In the genomic region with DNA sequence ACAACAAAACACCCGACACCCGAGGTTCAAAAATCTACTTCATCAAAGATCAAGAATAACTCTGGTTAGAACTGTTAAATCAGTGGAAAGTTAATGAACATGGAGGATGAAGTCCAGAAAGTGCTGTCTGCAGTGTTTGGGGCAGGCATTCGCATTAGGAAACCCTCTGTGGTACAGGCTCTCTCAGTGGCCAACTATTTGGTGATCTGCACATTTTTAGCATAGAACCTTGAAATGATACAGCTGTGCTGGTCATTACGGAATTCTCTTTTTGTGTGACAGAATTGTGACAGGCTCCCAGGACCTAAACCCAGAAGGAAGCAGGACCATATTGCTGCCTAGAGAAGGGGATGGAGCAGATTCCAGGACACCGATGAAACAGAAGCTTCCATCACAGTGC, we compare ENCODE assay signal across 16 cellular contexts.
DNase-seq lines count a peak whose midpoint lies in the region; ATAC-seq and TF ChIP-seq lines count a peak whose summit lies in the region.
"Had no signal": no experiment of that assay in that cellular context is flagged by ENCODE, and none has a peak within 500 bp of the region (broad histone marks: within the 10 kb centered on the region; RNA-seq: fewer than 3 reads in every experiment).

No MANE protein-coding gene starts in this region.

- peaks cover 95% of the 10 kb centered on the region for H3K79me2 ChIP-seq in hepatocyte

- H3K4me3 Mint-ChIP-seq in CD4-positive, alpha-beta T cell, result no peak overlapping the region
- no peak overlapping the region for H3K4me3 Mint-ChIP-seq in stimulated activated memory B cell treated with anti-CD40 and anti-IgM and Interleukin-4, amounts not matched to agents 10 μg/mL and 1 μg/mL and 100 μg/mL, for 72 hours
- H3K4me3 Mint-ChIP-seq: T-helper 2 cell treated with Interferon-gamma antibody and Interleukin-4, amounts not matched to agents 5 μg/mL and 100 μg/mL, for 36 hours had no signal

- peaks cover 60% of the 10 kb centered on the region for H3K36me3 Mint-ChIP-seq in CD4-positive, alpha-beta T cell (ENCODE audit: low read depth)
- peaks cover 28% of the 10 kb centered on the region for H3K36me3 Mint-ChIP-seq in stimulated activated memory B cell treated with anti-CD40 and anti-IgM and Interleukin-4, amounts not matched to agents 10 μg/mL and 1 μg/mL and 100 μg/mL, for 72 hours

- H3K9me3 Mint-ChIP-seq in CD4-positive, alpha-beta T cell, result no peaks in the 10 kb centered on the region
- H3K9me3 Mint-ChIP-seq in stimulated activated memory B cell treated with anti-CD40 and anti-IgM and Interleukin-4, amounts not matched to agents 10 μg/mL and 1 μg/mL and 100 μg/mL, for 72 hours, result no peaks in the 10 kb centered on the region
- H3K9me3 Mint-ChIP-seq: neural crest cell; T-helper 2 cell treated with Interferon-gamma antibody and Interleukin-4, amounts not matched to agents 5 μg/mL and 100 μg/mL, for 36 hours had no signal

- DNase-seq in CD4-positive, alpha-beta T cell, result no peak
- peak; percentile 27 for DNase-seq in adipocyte (ENCODE audit: low read depth)
- DNase-seq in hepatocyte (ENCODE audit: low spot score), result no peak
- DNase-seq in COR-L47 (lab: John Stamatoyannopoulos, UW), result no peak
- no peak for DNase-seq in erythroblast (lab: John Stamatoyannopoulos, UW)
- DNase-seq in SKM-1 treated with dmso at 0.1 percent for 144 hours (lab: John Stamatoyannopoulos, UW; ENCODE audit: unreplicated experiment), result no peak
- DNase-seq: activated CD4-positive, alpha-beta T cell treated with anti-CD3 and anti-CD28 coated beads, Interleukin-2, amount 50 U/mL, for 48 hours; activated gamma-delta T cell treated with Interleukin-2 at 50 U/mL for 16 hours; cerebellar nuclear complex; NCI-H1048; NCI-H226; PC-9 had no signal

- H3K36me3 ChIP-seq in adipocyte (ENCODE audit: control insufficient read depth, insufficient read depth, low read length, severe bottlenecking), result peaks cover 57% of the 10 kb centered on the region
- H3K36me3 ChIP-seq in hepatocyte (replicated peaks; ENCODE audit: insufficient read depth, low read depth), result no peaks in the 10 kb centered on the region

- H3K4me1 Mint-ChIP-seq in CD4-positive, alpha-beta T cell (ENCODE audit: low read depth), result peaks cover 73% of the 10 kb centered on the region
- peaks cover 27% of the 10 kb centered on the region for H3K4me1 Mint-ChIP-seq in stimulated activated memory B cell treated with anti-CD40 and anti-IgM and Interleukin-4, amounts not matched to agents 10 μg/mL and 1 μg/mL and 100 μg/mL, for 72 hours

- peak overlapping the region; percentile 38 for H3K4me3 ChIP-seq in adipocyte (ENCODE audit: low read length)
- no peak overlapping the region for H3K4me3 ChIP-seq in hepatocyte
- no peak overlapping the region for H3K4me3 ChIP-seq in skin epidermis
- H3K4me3 ChIP-seq: PC-9 had no signal

- H3K9ac ChIP-seq in adipocyte (ENCODE audit: low read length), result peak overlapping the region; percentile 89

- no peak overlapping the region for H3K27ac ChIP-seq in CD4-positive, alpha-beta T cell (ENCODE audit: low read depth, low read length)
- H3K27ac ChIP-seq in hepatocyte (peak overlapping the region; percentile 88), skin epidermis (peak overlapping the region in 14 of 21 experiments; percentile 41 to 83 (median 74))
- H3K27ac ChIP-seq: PC-9 had no signal

- no peak for TF ChIP-seq CTCF in CD4-positive, alpha-beta T cell (IDR thresholded peaks at IDR 0.05)
- TF ChIP-seq CTCF in hepatocyte (IDR thresholded peaks at IDR 0.05; ENCODE audit: poor library complexity), result no peak

- no peaks in the 10 kb centered on the region for H3K27me3 ChIP-seq in CD4-positive, alpha-beta T cell (ENCODE audit: control insufficient read depth, insufficient read depth, low read length)
- H3K27me3 ChIP-seq in adipocyte (replicated peaks; ENCODE audit: control insufficient read depth, insufficient read depth, low read length), result no peaks in the 10 kb centered on the region
- no peaks in the 10 kb centered on the region for H3K27me3 ChIP-seq in hepatocyte

- no peak overlapping the region for H2AFZ ChIP-seq in hepatocyte
- H2AFZ ChIP-seq: PC-9 had no signal

- no peaks in the 10 kb centered on the region for H3K27me3 Mint-ChIP-seq in CD4-positive, alpha-beta T cell
- no peaks in the 10 kb centered on the region for H3K27me3 Mint-ChIP-seq in stimulated activated memory B cell treated with anti-CD40 and anti-IgM and Interleukin-4, amounts not matched to agents 10 μg/mL and 1 μg/mL and 100 μg/mL, for 72 hours

- H3K9me3 ChIP-seq in CD4-positive, alpha-beta T cell (ENCODE audit: control insufficient read depth, low read length), result no peaks in the 10 kb centered on the region
- H3K9me3 ChIP-seq in adipocyte (ENCODE audit: control insufficient read depth, low read length), result no peaks in the 10 kb centered on the region
- no peaks in the 10 kb centered on the region for H3K9me3 ChIP-seq in hepatocyte (ENCODE audit: low read depth)

- WGBS in hepatocyte (ENCODE audit: low lambda C conversion rate, missing lambda C conversion rate), result 90% methylated on average over 5 of the region's 5 CpGs

- peaks cover 32% of the 10 kb centered on the region for H4K20me1 ChIP-seq in hepatocyte (ENCODE audit: insufficient read depth, poor library complexity, severe bottlenecking)

- intact Hi-C loops in CD4-positive, alpha-beta T cell (cut with DNase I, micrococcal nuclease), result loop anchor here (5.0 to 10.0 kb wide), 2 partner anchors 120 to 258 kb away; no protein-coding TSS in a partner anchor

- no peak for ATAC-seq in CD4-positive, alpha-beta T cell (ENCODE audit: poor library complexity)
- no peak for ATAC-seq in stimulated activated memory B cell treated with anti-CD40 and anti-IgM and Interleukin-4, amounts not matched to agents 10 μg/mL and 1 μg/mL and 100 μg/mL, for 72 hours

- POLR2A ChIA-PET in CD4-positive, alpha-beta T cell (lab: Charles Lee), result interaction anchor here (0.7 to 1.3 kb wide), 5 partner anchors 11 to 119 kb away, joined by 3 to 7 read pairs (median 5); no protein-coding TSS in a partner anchor

- peak overlapping the region; percentile 69 for H3K27ac Mint-ChIP-seq in CD4-positive, alpha-beta T cell
- no peak overlapping the region for H3K27ac Mint-ChIP-seq in stimulated activated memory B cell treated with anti-CD40 and anti-IgM and Interleukin-4, amounts not matched to agents 10 μg/mL and 1 μg/mL and 100 μg/mL, for 72 hours

- CTCF ChIA-PET in CD4-positive, alpha-beta T cell (lab: Charles Lee), result interaction anchor here (1.5 to 4.1 kb wide), 2 partner anchors 10 to 24 kb away, joined by 4 to 25 read pairs; no protein-coding TSS in a partner anchor

- H3K9me2 ChIP-seq in hepatocyte (replicated peaks; ENCODE audit: insufficient read depth), result no peaks in the 10 kb centered on the region

- H3K4me2 ChIP-seq in hepatocyte, result no peak overlapping the region
- H3K4me2 ChIP-seq: PC-9 had no signal

- H3K4me1 ChIP-seq in adipocyte (ENCODE audit: control insufficient read depth, insufficient read depth, low read length), result peaks cover 52% of the 10 kb centered on the region
- H3K4me1 ChIP-seq in hepatocyte (ENCODE audit: insufficient read depth), result peaks cover 55% of the 10 kb centered on the region

- no peak for TF ChIP-seq POLR2A in erythroblast (IDR thresholded peaks at IDR 0.05; ENCODE audit: low read length)
